In genomic region chr10:112908507-112908906, GRCh38 we compare ENCODE assay signal across 2 cellular contexts.
TF ChIP-seq lines count a peak whose summit lies in the region.

No MANE protein-coding gene starts in this region.

TF ChIP-seq in H1, 55 proteins besides CTCF, POLR2A, EP300 and RAD21:
- TF ChIP-seq, protein P1, sequence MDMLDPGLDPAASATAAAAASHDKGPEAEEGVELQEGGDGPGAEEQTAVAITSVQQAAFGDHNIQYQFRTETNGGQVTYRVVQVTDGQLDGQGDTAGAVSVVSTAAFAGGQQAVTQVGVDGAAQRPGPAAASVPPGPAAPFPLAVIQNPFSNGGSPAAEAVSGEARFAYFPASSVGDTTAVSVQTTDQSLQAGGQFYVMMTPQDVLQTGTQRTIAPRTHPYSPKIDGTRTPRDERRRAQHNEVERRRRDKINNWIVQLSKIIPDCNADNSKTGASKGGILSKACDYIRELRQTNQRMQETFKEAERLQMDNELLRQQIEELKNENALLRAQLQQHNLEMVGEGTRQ (IDR thresholded peaks at IDR 0.05; ENCODE audit: low read length): no peak

TF ChIP-seq in GM23338, 12 proteins besides CTCF, POLR2A, EP300 and RAD21 (continued from another document):
- TF ChIP-seq REST (IDR thresholded peaks at IDR 0.05; ENCODE audit: unreplicated experiment): no peak
- TF ChIP-seq POLR2AphosphoS5 (IDR thresholded peaks at IDR 0.05; ENCODE audit: low read depth): no peak
- TF ChIP-seq, protein P2, sequence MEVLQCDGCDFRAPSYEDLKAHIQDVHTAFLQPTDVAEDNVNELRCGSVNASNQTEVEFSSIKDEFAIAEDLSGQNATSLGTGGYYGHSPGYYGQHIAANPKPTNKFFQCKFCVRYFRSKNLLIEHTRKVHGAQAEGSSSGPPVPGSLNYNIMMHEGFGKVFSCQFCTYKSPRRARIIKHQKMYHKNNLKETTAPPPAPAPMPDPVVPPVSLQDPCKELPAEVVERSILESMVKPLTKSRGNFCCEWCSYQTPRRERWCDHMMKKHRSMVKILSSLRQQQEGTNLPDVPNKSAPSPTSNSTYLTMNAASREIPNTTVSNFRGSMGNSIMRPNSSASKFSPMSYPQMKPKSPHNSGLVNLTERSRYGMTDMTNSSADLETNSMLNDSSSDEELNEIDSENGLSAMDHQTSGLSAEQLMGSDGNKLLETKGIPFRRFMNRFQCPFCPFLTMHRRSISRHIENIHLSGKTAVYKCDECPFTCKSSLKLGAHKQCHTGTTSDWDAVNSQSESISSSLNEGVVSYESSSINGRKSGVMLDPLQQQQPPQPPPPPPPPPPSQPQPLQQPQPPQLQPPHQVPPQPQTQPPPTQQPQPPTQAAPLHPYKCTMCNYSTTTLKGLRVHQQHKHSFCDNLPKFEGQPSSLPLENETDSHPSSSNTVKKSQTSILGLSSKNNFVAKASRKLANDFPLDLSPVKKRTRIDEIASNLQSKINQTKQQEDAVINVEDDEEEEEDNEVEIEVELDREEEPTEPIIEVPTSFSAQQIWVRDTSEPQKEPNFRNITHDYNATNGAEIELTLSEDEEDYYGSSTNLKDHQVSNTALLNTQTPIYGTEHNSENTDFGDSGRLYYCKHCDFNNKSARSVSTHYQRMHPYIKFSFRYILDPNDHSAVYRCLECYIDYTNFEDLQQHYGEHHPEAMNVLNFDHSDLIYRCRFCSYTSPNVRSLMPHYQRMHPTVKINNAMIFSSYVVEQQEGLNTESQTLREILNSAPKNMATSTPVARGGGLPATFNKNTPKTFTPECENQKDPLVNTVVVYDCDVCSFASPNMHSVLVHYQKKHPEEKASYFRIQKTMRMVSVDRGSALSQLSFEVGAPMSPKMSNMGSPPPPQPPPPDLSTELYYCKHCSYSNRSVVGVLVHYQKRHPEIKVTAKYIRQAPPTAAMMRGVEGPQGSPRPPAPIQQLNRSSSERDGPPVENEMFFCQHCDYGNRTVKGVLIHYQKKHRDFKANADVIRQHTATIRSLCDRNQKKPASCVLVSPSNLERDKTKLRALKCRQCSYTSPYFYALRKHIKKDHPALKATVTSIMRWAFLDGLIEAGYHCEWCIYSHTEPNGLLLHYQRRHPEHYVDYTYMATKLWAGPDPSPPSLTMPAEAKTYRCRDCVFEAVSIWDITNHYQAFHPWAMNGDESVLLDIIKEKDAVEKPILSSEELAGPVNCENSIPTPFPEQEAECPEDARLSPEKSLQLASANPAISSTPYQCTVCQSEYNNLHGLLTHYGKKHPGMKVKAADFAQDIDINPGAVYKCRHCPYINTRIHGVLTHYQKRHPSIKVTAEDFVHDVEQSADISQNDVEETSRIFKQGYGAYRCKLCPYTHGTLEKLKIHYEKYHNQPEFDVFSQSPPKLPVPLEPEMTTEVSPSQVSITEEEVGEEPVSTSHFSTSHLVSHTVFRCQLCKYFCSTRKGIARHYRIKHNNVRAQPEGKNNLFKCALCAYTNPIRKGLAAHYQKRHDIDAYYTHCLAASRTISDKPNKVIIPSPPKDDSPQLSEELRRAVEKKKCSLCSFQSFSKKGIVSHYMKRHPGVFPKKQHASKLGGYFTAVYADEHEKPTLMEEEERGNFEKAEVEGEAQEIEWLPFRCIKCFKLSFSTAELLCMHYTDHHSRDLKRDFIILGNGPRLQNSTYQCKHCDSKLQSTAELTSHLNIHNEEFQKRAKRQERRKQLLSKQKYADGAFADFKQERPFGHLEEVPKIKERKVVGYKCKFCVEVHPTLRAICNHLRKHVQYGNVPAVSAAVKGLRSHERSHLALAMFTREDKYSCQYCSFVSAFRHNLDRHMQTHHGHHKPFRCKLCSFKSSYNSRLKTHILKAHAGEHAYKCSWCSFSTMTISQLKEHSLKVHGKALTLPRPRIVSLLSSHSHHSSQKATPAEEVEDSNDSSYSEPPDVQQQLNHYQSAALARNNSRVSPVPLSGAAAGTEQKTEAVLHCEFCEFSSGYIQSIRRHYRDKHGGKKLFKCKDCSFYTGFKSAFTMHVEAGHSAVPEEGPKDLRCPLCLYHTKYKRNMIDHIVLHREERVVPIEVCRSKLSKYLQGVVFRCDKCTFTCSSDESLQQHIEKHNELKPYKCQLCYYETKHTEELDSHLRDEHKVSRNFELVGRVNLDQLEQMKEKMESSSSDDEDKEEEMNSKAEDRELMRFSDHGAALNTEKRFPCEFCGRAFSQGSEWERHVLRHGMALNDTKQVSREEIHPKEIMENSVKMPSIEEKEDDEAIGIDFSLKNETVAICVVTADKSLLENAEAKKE (CRISPR knock-in tag; IDR thresholded peaks at IDR 0.05): no peak
- TF ChIP-seq NANOG (IDR thresholded peaks at IDR 0.05; ENCODE audit: borderline replicate concordance): no peak
- TF ChIP-seq EZH2phosphoT487 (IDR thresholded peaks at IDR 0.05; ENCODE audit: unreplicated experiment): no peak
- TF ChIP-seq, protein P3, sequence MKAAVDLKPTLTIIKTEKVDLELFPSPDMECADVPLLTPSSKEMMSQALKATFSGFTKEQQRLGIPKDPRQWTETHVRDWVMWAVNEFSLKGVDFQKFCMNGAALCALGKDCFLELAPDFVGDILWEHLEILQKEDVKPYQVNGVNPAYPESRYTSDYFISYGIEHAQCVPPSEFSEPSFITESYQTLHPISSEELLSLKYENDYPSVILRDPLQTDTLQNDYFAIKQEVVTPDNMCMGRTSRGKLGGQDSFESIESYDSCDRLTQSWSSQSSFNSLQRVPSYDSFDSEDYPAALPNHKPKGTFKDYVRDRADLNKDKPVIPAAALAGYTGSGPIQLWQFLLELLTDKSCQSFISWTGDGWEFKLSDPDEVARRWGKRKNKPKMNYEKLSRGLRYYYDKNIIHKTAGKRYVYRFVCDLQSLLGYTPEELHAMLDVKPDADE (IDR thresholded peaks at IDR 0.05): no peak
- TF ChIP-seq CREB1 (CRISPR knock-in tag; IDR thresholded peaks at IDR 0.05; ENCODE audit: low read depth): no peak
- no peak for TF ChIP-seq STAT1 (IDR thresholded peaks at IDR 0.05; ENCODE audit: unreplicated experiment)
- TF ChIP-seq ZNF331 (CRISPR knock-in tag; IDR thresholded peaks at IDR 0.05; ENCODE audit: low read depth): no peak
- TF ChIP-seq EZH2 (IDR thresholded peaks at IDR 0.05; ENCODE audit: low read depth, unreplicated experiment): no peak
- no peak for TF ChIP-seq JUNB (IDR thresholded peaks at IDR 0.05; ENCODE audit: unreplicated experiment)
